ENCODE assay signal across 24 cellular contexts in the genomic region with DNA sequence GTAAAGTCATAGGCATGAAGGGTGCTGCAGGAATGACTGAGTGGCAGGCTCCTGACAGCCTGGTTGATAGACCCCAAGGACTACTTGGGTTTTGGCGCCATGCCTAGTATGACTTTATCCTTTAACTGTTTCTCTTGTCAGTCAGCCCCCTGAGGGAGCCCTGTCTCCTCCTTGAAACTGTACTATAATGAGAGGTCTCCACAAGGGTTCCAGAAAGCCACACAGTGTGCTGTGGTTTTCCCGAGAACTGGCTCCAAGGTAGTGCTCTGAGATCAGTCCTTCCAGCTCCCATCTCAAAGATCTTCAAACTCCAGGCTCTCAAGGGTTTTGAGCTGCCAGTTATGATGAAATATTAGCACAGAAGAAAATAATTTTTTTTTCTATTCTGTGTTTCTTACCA. TPM values are rescaled to one million over a fixed set of nuclear protein-coding genes. Genes with fewer than 3 reads are reported as not detected.
A peak's percentile ranks its signal among the peaks of the same experiment; 100 is the strongest.
DNase-seq lines count a peak whose midpoint lies in the region; ATAC-seq and TF ChIP-seq lines count a peak whose summit lies in the region.
"Had no signal": no experiment of that assay in that cellular context is flagged by ENCODE, and none has a peak within 500 bp of the region (broad histone marks: within the 10 kb centered on the region; RNA-seq: fewer than 3 reads in every experiment).

No MANE protein-coding gene starts in this region.

- no peak for ATAC-seq in activated naive CD8-positive, alpha-beta T cell treated with anti-CD3 and anti-CD28 coated beads, Interleukin-2, amount 10 ng/mL, durations not matched to agents 7 days and 5 days (ENCODE audit: low read depth)
- no peak for ATAC-seq in activated naive CD8-positive, alpha-beta T cell treated with anti-CD3 and anti-CD28 coated beads, Interleukin-2, amount 50 U/mL, for 24 hours
- ATAC-seq in sciatic nerve: peak; percentile 82
- ATAC-seq: activated CD4-positive, alpha-beta T cell treated with anti-CD3 and anti-CD28 coated beads for 36 hours had no signal

- TF ChIP-seq CTCF in choroid plexus epithelial cell (conservative IDR thresholded peaks at IDR 0.05; ENCODE audit: low read depth, low read length) (no peak), thyroid gland (IDR thresholded peaks at IDR 0.05) (no peak)

- H3K4me1 Mint-ChIP-seq in activated naive CD8-positive, alpha-beta T cell treated with anti-CD3 and anti-CD28 coated beads, Interleukin-2, amount 10 ng/mL, durations not matched to agents 7 days and 5 days: peaks cover 23% of the 10 kb centered on the region
- H3K4me1 Mint-ChIP-seq in activated naive CD8-positive, alpha-beta T cell treated with anti-CD3 and anti-CD28 coated beads, Interleukin-2, amount 50 U/mL, for 24 hours: no peaks in the 10 kb centered on the region
- H3K4me1 Mint-ChIP-seq: activated CD4-positive, alpha-beta T cell treated with anti-CD3 and anti-CD28 coated beads for 36 hours had no signal

- intact Hi-C loops in sciatic nerve (cut with DNase I) (no loop called here), thyroid gland (cut with DNase I) (no loop called here)

- H3K27ac Mint-ChIP-seq in activated naive CD8-positive, alpha-beta T cell treated with anti-CD3 and anti-CD28 coated beads, Interleukin-2, amount 10 ng/mL, durations not matched to agents 7 days and 5 days: no peak overlapping the region
- no peak overlapping the region for H3K27ac Mint-ChIP-seq in activated naive CD8-positive, alpha-beta T cell treated with anti-CD3 and anti-CD28 coated beads, Interleukin-2, amount 50 U/mL, for 24 hours
- H3K27ac Mint-ChIP-seq: activated CD4-positive, alpha-beta T cell treated with anti-CD3 and anti-CD28 coated beads for 36 hours had no signal

- no peak for DNase-seq in activated naive CD8-positive, alpha-beta T cell treated with anti-CD3 and anti-CD28 coated beads, Interleukin-2, amount 10 ng/mL, durations not matched to agents 7 days and 5 days
- no peak for DNase-seq in activated naive CD8-positive, alpha-beta T cell treated with anti-CD3 and anti-CD28 coated beads, Interleukin-2, amount 50 U/mL, for 24 hours
- peak; percentile 86 for DNase-seq in OCI-M1 (lab: John Stamatoyannopoulos, UW)
- peak; percentile 34 for DNase-seq in choroid plexus epithelial cell (ENCODE audit: low read depth)
- DNase-seq in sciatic nerve (ENCODE audit: low spot score): no peak
- DNase-seq in thyroid gland: no peak
- no peak for DNase-seq in superior temporal gyrus (ENCODE audit: extremely low spot score)
- DNase-seq in SKM-1 (lab: John Stamatoyannopoulos, UW; ENCODE audit: unreplicated experiment): no peak
- DNase-seq: activated CD4-positive, alpha-beta T cell treated with anti-CD3 and anti-CD28 coated beads for 36 hours; activated CD8-positive, alpha-beta memory T cell treated with anti-CD3 and anti-CD28 coated beads for 24 hours; activated gamma-delta T cell treated with Interleukin-2 at 50 U/mL for 16 hours; activated T-cell treated with anti-CD3 and anti-CD28 coated beads, Interleukin-2, amount 50 U/mL, for 1 hour; BE2C; dermis blood vessel endothelial cell; DMS53; KG1; kidney; NCI-H1694 treated with DMSO at 0.1 percent for 48 hours; NCI-H2227 treated with DMSO at 0.1 percent for 48 hours; PC-9; stimulated activated CD4-positive, alpha-beta T cell treated with anti-CD3 and anti-CD28 coated beads, Interleukin-1b, Interleukin-23, amount 100 ng/mL, for 48 hours; substantia nigra had no signal

- peaks cover 31% of the 10 kb centered on the region for H3K27me3 Mint-ChIP-seq in activated naive CD8-positive, alpha-beta T cell treated with anti-CD3 and anti-CD28 coated beads, Interleukin-2, amount 10 ng/mL, durations not matched to agents 7 days and 5 days
- H3K27me3 Mint-ChIP-seq in activated naive CD8-positive, alpha-beta T cell treated with anti-CD3 and anti-CD28 coated beads, Interleukin-2, amount 50 U/mL, for 24 hours: peaks cover 22% of the 10 kb centered on the region

- H3K9me3 ChIP-seq in thyroid gland: no peaks in the 10 kb centered on the region
- H3K9me3 ChIP-seq: BE2C, prostate gland had no signal

- no peak overlapping the region for H3K4me3 ChIP-seq in choroid plexus epithelial cell (ENCODE audit: low read depth, low read length)
- no peak overlapping the region for H3K4me3 ChIP-seq in thyroid gland (replicated peaks in 1 of 3)
- H3K4me3 ChIP-seq: cardiac muscle cell, PC-9, prostate gland had no signal

- H3K27ac ChIP-seq in thyroid gland: no peak overlapping the region
- H3K27ac ChIP-seq: cardiac muscle cell, PC-9, prostate gland had no signal

- no peaks in the 10 kb centered on the region for H3K36me3 ChIP-seq in thyroid gland
- H3K36me3 ChIP-seq: BE2C, cardiac muscle cell, prostate gland had no signal

- no peaks in the 10 kb centered on the region for H3K27me3 ChIP-seq in thyroid gland
- H3K27me3 ChIP-seq: BE2C, cardiac muscle cell had no signal

- H3K36me3 Mint-ChIP-seq in activated naive CD8-positive, alpha-beta T cell treated with anti-CD3 and anti-CD28 coated beads, Interleukin-2, amount 10 ng/mL, durations not matched to agents 7 days and 5 days: peaks cover 8% of the 10 kb centered on the region
- H3K36me3 Mint-ChIP-seq in activated naive CD8-positive, alpha-beta T cell treated with anti-CD3 and anti-CD28 coated beads, Interleukin-2, amount 50 U/mL, for 24 hours (ENCODE audit: low read depth): no peaks in the 10 kb centered on the region

- WGBS in thyroid gland, 2 donors: 72 to 74% methylated on average over 2 of the region's 2 CpGs

- POLR2A ChIA-PET in activated naive CD8-positive, alpha-beta T cell treated with anti-CD3 and anti-CD28 coated beads, Interleukin-2, amount 10 ng/mL, durations not matched to agents 7 days and 5 days (lab: Charles Lee): no interaction called here

- H3K4me1 ChIP-seq in thyroid gland: no peaks in the 10 kb centered on the region
- H3K4me1 ChIP-seq: BE2C, prostate gland had no signal

- H3K9me3 Mint-ChIP-seq in activated naive CD8-positive, alpha-beta T cell treated with anti-CD3 and anti-CD28 coated beads, Interleukin-2, amount 10 ng/mL, durations not matched to agents 7 days and 5 days: peaks cover 3% of the 10 kb centered on the region
- H3K9me3 Mint-ChIP-seq in activated naive CD8-positive, alpha-beta T cell treated with anti-CD3 and anti-CD28 coated beads, Interleukin-2, amount 50 U/mL, for 24 hours: no peaks in the 10 kb centered on the region

- peak overlapping the region; percentile 25 for H3K4me3 Mint-ChIP-seq in activated naive CD8-positive, alpha-beta T cell treated with anti-CD3 and anti-CD28 coated beads, Interleukin-2, amount 10 ng/mL, durations not matched to agents 7 days and 5 days
- no peak overlapping the region for H3K4me3 Mint-ChIP-seq in activated naive CD8-positive, alpha-beta T cell treated with anti-CD3 and anti-CD28 coated beads, Interleukin-2, amount 50 U/mL, for 24 hours
- H3K4me3 Mint-ChIP-seq: activated CD4-positive, alpha-beta T cell treated with anti-CD3 and anti-CD28 coated beads for 36 hours had no signal

- no peak for TF ChIP-seq POLR2A in thyroid gland (IDR thresholded peaks at IDR 0.05)

RNA-seq across cellular contexts. Expression of a gene that starts 26.7 kb away (rescaled TPM):
- total RNA-seq in activated naive CD8-positive, alpha-beta T cell treated with anti-CD3 and anti-CD28 coated beads, Interleukin-2, amount 10 ng/mL, durations not matched to agents 7 days and 5 days: under 1 TPM in 1 of 2 experiments, not detected in 1; 0.03 TPM
- total RNA-seq in sciatic nerve (28.6 TPM), thyroid gland (10 to 100 TPM in 1 of 4 donors, 1 to 10 TPM in 3; 1.0 to 21.8 (median 6.4) TPM)

Comparison
In these comparisons a context has a peak if more than half of its experiments do, and no peak if none do; other contexts are left out.
1. DNase-seq: peak in OCI-M1 (single experiment) and choroid plexus epithelial cell (single experiment); none in activated naive CD8-positive, alpha-beta T cell treated with anti-CD3 and anti-CD28 coated beads, Interleukin-2, amount 10 ng/mL, durations not matched to agents 7 days and 5 days (single experiment), activated naive CD8-positive, alpha-beta T cell treated with anti-CD3 and anti-CD28 coated beads, Interleukin-2, amount 50 U/mL, for 24 hours (single experiment), sciatic nerve (single experiment), thyroid gland (0 of 2), superior temporal gyrus (single experiment) and SKM-1 (single experiment).